13 cellular contexts compared by ENCODE assay signal in the genomic region with DNA sequence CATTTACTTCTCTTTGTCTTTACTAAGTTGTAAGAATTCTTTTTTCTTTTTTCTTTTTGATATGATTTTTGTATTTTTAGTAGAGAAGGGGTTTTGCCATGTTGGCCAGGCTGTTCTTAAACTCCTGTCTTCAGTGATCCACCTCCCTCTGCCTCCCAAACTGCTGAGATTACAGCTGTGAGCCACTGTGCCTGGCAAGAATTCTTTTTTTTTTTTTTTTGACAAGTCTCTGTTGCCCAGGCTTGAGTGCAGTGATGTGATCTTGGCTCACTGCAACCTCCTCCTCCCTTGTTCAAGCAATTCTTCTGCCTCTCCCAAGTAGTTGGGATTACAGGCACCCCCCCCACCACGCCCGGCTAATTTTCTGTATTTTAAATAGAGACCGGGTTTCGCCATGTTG. TPM values are rescaled to one million over a fixed set of nuclear protein-coding genes. Genes with fewer than 3 reads are reported as not detected.
"Had no signal": no experiment of that assay in that cellular context is flagged by ENCODE, and none has a peak within 500 bp of the region (broad histone marks: within the 10 kb centered on the region; RNA-seq: fewer than 3 reads in every experiment).

No MANE protein-coding gene starts in this region.

- H3K27me3 Mint-ChIP-seq: activated naive CD4-positive, alpha-beta T cell treated with anti-CD3 and anti-CD28 coated beads, Interleukin-2, amount 10 ng/mL, durations not matched to agents 7 days and 5 days had no signal

- H3K9me3 ChIP-seq: stomach, thoracic aorta had no signal

- H3K4me3 Mint-ChIP-seq: activated naive CD4-positive, alpha-beta T cell treated with anti-CD3 and anti-CD28 coated beads, Interleukin-2, amount 10 ng/mL, durations not matched to agents 7 days and 5 days; nephron; T-helper 1 cell treated with Interleukin-12 subunit alpha and Interleukin-12 subunit beta and Interleukin-4 antibody, amounts not matched to agents 30 μg/mL and 1 μg/mL, for 36 hours had no signal

- H3K27me3 ChIP-seq: stomach had no signal

- ATAC-seq: esophagus mucosa, sciatic nerve had no signal

- H3K9me3 Mint-ChIP-seq: activated naive CD4-positive, alpha-beta T cell treated with anti-CD3 and anti-CD28 coated beads, Interleukin-2, amount 10 ng/mL, durations not matched to agents 7 days and 5 days; activated T-helper 2 cell treated with anti-CD3 and anti-CD28 coated beads, Interferon-gamma antibody, Interleukin-2, Interleukin-4, amounts not matched to agents 10 μg/mL and 5 μg/mL and 100 μg/mL, durations not matched to agents 14 hours and 24 hours and 36 hours; nephron; T-helper 1 cell treated with Interleukin-12 subunit alpha and Interleukin-12 subunit beta and Interleukin-4 antibody, amounts not matched to agents 30 μg/mL and 1 μg/mL, for 36 hours had no signal

- H3K27ac ChIP-seq: stomach, thoracic aorta had no signal

- H3K27ac Mint-ChIP-seq: activated naive CD4-positive, alpha-beta T cell treated with anti-CD3 and anti-CD28 coated beads, Interleukin-2, amount 10 ng/mL, durations not matched to agents 7 days and 5 days; nephron; T-helper 1 cell treated with Interleukin-12 subunit alpha and Interleukin-12 subunit beta and Interleukin-4 antibody, amounts not matched to agents 30 μg/mL and 1 μg/mL, for 36 hours had no signal

- DNase-seq: activated CD4-positive, alpha-beta T cell treated with anti-CD3 and anti-CD28 coated beads, Interleukin-2, amount 50 U/mL, for 4 hours; activated naive CD4-positive, alpha-beta T cell treated with anti-CD3 and anti-CD28 coated beads, Interleukin-2, amount 10 ng/mL, durations not matched to agents 7 days and 5 days; foreskin fibroblast; left cardiac atrium; stomach had no signal

- H3K4me3 ChIP-seq: stomach, thoracic aorta had no signal

RNA-seq across cellular contexts. Expression of a gene that starts 21.8 kb away (rescaled TPM):
- total RNA-seq: activated T-helper 2 cell treated with anti-CD3 and anti-CD28 coated beads, Interferon-gamma antibody, Interleukin-2, Interleukin-4, amounts not matched to agents 10 μg/mL and 5 μg/mL and 100 μg/mL, durations not matched to agents 14 hours and 24 hours and 36 hours; dermis microvascular lymphatic vessel endothelial cell; lung microvascular endothelial cell had no signal
